In the genomic region with DNA sequence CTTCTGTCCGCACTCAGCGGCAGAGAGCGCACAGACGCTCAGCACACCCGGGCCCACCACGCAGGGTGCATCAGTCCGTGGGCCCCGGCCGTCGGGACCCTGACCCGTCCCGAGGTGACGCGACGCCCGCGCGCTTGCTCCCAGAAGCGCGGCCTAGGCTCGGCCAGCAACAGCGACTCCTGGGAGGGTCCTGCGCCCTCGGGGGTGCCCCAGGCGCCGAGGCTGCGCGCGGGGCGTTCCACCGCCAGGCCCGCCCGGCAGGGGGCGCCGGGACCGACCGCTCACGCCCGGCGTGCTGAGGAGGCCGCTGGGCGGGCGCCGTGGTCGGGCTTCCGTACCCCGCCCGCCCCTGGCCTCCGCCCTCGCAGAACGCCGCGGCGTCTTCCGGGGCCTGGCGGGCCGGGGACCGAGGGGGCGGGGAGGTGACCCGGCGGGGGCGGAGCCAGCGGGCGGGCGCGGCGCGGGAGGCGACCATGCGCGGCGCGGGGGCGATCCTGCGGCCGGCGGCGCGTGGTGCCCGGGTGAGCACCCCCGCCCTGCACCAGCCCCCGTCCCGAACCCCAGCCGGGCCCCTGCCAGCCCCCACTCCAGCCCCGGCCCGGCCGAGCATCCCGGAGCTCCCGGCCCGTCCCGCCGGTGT, we compare ENCODE assay signal across 8 cellular contexts. TPM values are rescaled to one million over a fixed set of nuclear protein-coding genes. Genes with fewer than 3 reads are reported as not detected.
DNase-seq lines count a peak whose midpoint lies in the region; ATAC-seq, FAIRE-seq and TF ChIP-seq lines count a peak whose summit lies in the region.

A gene with protein sequence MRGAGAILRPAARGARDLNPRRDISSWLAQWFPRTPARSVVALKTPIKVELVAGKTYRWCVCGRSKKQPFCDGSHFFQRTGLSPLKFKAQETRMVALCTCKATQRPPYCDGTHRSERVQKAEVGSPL (plus strand): TSS at position 456 of the 640 bp plus-strand sequence. CDS start 18 bp downstream, at position 474.

- peak within 1 kb of the TSS; percentile 90 for H3K4me2 ChIP-seq in HCT116 (ENCODE audit: low read length)

- POLR2A ChIA-PET in HCT116 (lab: Charles Lee) = no interaction called here

- no peaks in the 10 kb centered on the region for H3K27me3 ChIP-seq in HCT116 (ENCODE audit: insufficient read depth, low read length)
- no peaks in the 10 kb centered on the region for H3K27me3 ChIP-seq in adrenal gland
- H3K27me3 ChIP-seq in right atrium auricular region = no peaks in the 10 kb centered on the region

- DNase-seq in GM04503 (ENCODE audit: low read depth) (peak; percentile 29), HCT116 (ENCODE audit: low read depth, low spot score) (peak; percentile 60), MV-4-11 (lab: John Stamatoyannopoulos, UW) (peak; percentile 70), adrenal gland (peak; percentile 78 to 88 (median 84)), right atrium auricular region (ENCODE audit: low spot score) (peak; percentile 76), putamen (ENCODE audit: low spot score) (peak; percentile 86), urothelium cell line (ENCODE audit: low spot score) (peak; percentile 96)

- WGBS in adrenal gland, 4 donors = 0 to 1% (median 0%) methylated on average over 4 to 90 of the region's 92 CpGs

- H3K4me1 ChIP-seq in HCT116 (ENCODE audit: control insufficient read depth in 1 of 2, insufficient read depth in 2 of 2, low read length in 2 of 2) (peaks cover 11 to 32% of the 10 kb centered on the region in 2 experiments; a peak in 3 of 4 replicates), adrenal gland (replicated peaks in 1 of 2) (peaks cover 40 to 72% of the 10 kb centered on the region in 2 donors), right atrium auricular region (peaks cover 0 to 65% of the 10 kb centered on the region in 2 donors)

- no peak for FAIRE-seq in urothelium cell line (lab: Jason Lieb, UNC)

- TF ChIP-seq CTCF in HCT116 (IDR thresholded peaks at IDR 0.05 in 2 of 3, conservative IDR thresholded peaks at IDR 0.05 in 1 of 3; ENCODE audit: borderline replicate concordance in 1 of 3, insufficient read depth in 1 of 3, low read depth in 2 of 3, low read length in 2 of 3) = peak; percentile 22 to 45 (median 44); a peak in 4 of 6 replicates
- TF ChIP-seq CTCF in adrenal gland (IDR thresholded peaks at IDR 0.05) = peak in 5 of 6 experiments; percentile 32 to 94 (median 76)
- peak; percentile 85 to 90 for TF ChIP-seq CTCF in right atrium auricular region (IDR thresholded peaks at IDR 0.05)

- TF ChIP-seq POLR2A in HCT116 (IDR thresholded peaks at IDR 0.05; ENCODE audit: borderline replicate concordance, extremely low read depth, insufficient read depth, insufficient read length) (peak; percentile 23), adrenal gland (IDR thresholded peaks at IDR 0.05) (peak in 1 of 2 donors; percentile 54)

- H3K4me3 ChIP-seq in HCT116 (replicated peaks in 1 of 2; ENCODE audit: low read depth in 1 of 2, low read length in 2 of 2) (peak within 1 kb of the TSS; percentile 91 to 95), adrenal gland (peak within 1 kb of the TSS; percentile 40 to 84 (median 82)), right atrium auricular region (peak within 1 kb of the TSS; percentile 62 to 83)

- H2AFZ ChIP-seq in HCT116 (ENCODE audit: low read depth, low read length, poor library complexity, severe bottlenecking) = no peak within 1 kb of the TSS

- peaks cover 5 to 23% of the 10 kb centered on the region in 2 experiments for H3K36me3 ChIP-seq in HCT116 (ENCODE audit: control insufficient read depth in 1 of 2, insufficient read depth in 2 of 2, low read length in 2 of 2)
- H3K36me3 ChIP-seq in adrenal gland (replicated peaks in 1 of 2) = peaks cover 0 to 20% of the 10 kb centered on the region in 2 donors
- peaks cover 28% of the 10 kb centered on the region for H3K36me3 ChIP-seq in right atrium auricular region

- H3K79me2 ChIP-seq in HCT116 (ENCODE audit: insufficient read depth, low read length) = peaks cover 37% of the 10 kb centered on the region

- no peak for TF ChIP-seq RAD21 in HCT116 (IDR thresholded peaks at IDR 0.05; ENCODE audit: low read depth)

- no peaks in the 10 kb centered on the region for H3K9me2 ChIP-seq in HCT116 (ENCODE audit: insufficient read depth)

- H3K27ac ChIP-seq in HCT116 (ENCODE audit: low read depth, low read length) = peak within 1 kb of the TSS; percentile 96
- peak within 1 kb of the TSS; percentile 45 to 96 (median 82) for H3K27ac ChIP-seq in adrenal gland
- H3K27ac ChIP-seq in right atrium auricular region = peak within 1 kb of the TSS; percentile 92 to 94

- CTCF ChIA-PET in HCT116 (lab: Charles Lee) = interaction anchor here (1.5 kb wide), 1 partner anchor 11 kb away, joined by 4 read pairs; no protein-coding TSS in a partner anchor

- peak within 1 kb of the TSS; percentile 88 for H3K9ac ChIP-seq in HCT116 (ENCODE audit: low read length)

- peak; percentile 90 for ATAC-seq in HCT116

- intact Hi-C loops in HCT116 (cut with micrococcal nuclease) = loop anchor here (10.0 kb wide), 1 partner anchor 425 kb away; a partner anchor contains a TSS
- intact Hi-C loops in T-helper 1 cell treated with Interleukin-12 subunit alpha and Interleukin-12 subunit beta and Interleukin-4 antibody, amounts not matched to agents 30 ng/mL and 1 ng/mL, for 36 hours (cut with micrococcal nuclease) = loop anchor here (1.0 kb wide), 3 partner anchors 22 to 172 kb away; a partner anchor contains a TSS
- intact Hi-C loops in adrenal gland (cut with DNase I) = no loop called here

- BruUV-seq in HCT116 (replicated peaks; lab: Mats Ljungman, UMichigan) = no TSS peak

- RAD21 ChIA-PET in HCT116 (lab: Charles Lee; ENCODE audit: low non-redundant PET in 1 of 2, low total read pairs in 2 of 2, uncharacterized antibody in 2 of 2, unreplicated experiment in 2 of 2) = no interaction called here

- no peaks in the 10 kb centered on the region for H4K20me1 ChIP-seq in HCT116 (ENCODE audit: insufficient read depth)

- H3K9me3 ChIP-seq in HCT116 (ENCODE audit: control insufficient read depth in 1 of 2, insufficient read depth in 1 of 2, low read depth in 1 of 2, low read length in 2 of 2) = no peaks in the 10 kb centered on the region
- no peaks in the 10 kb centered on the region for H3K9me3 ChIP-seq in adrenal gland (replicated peaks in 1 of 3)
- H3K9me3 ChIP-seq in right atrium auricular region = no peaks in the 10 kb centered on the region

TF ChIP-seq in HCT116, 20 proteins besides CTCF, POLR2A, EP300 and RAD21 (continues in another document):
- TF ChIP-seq POLR2AphosphoS5 (IDR thresholded peaks at IDR 0.05; ENCODE audit: low read depth, low read length) (peak; percentile 72), TCF7L2 (IDR thresholded peaks at IDR 0.05; ENCODE audit: borderline replicate concordance, extremely low read depth, insufficient read depth, insufficient read length) (peak; percentile 26), JUND (IDR thresholded peaks at IDR 0.05) (no peak), CEBPB (IDR thresholded peaks at IDR 0.05; ENCODE audit: low read depth) (no peak), CBX3 (IDR thresholded peaks at IDR 0.05; ENCODE audit: low read depth) (no peak; the same call in 1 of the 2 replicates), EZH2phosphoT487 (IDR thresholded peaks at IDR 0.05; ENCODE audit: borderline replicate concordance) (no peak), YY1 (IDR thresholded peaks at IDR 0.05; ENCODE audit: extremely low read depth, insufficient replicate concordance, low read depth, low read length) (no peak), ZFX (IDR thresholded peaks at IDR 0.05) (peak; percentile 72; the same call in 1 of the 2 replicates), EGR1 (IDR thresholded peaks at IDR 0.05; ENCODE audit: low read depth) (peak; percentile 43; the same call in 1 of the 2 replicates), SP1 (IDR thresholded peaks at IDR 0.05; ENCODE audit: low read depth) (no peak), EZH2 (IDR thresholded peaks at IDR 0.05) (no peak), SIN3A (IDR thresholded peaks at IDR 0.05; ENCODE audit: low read depth) (no peak), SRF (IDR thresholded peaks at IDR 0.05; ENCODE audit: low read depth) (no peak), ZNF274 (IDR thresholded peaks at IDR 0.05; ENCODE audit: low read depth, low read length) (no peak), FOSL1 (IDR thresholded peaks at IDR 0.05; ENCODE audit: low read depth) (no peak), ELF1 (IDR thresholded peaks at IDR 0.05; ENCODE audit: borderline replicate concordance, low read depth) (no peak)
- TF ChIP-seq, protein P1, sequence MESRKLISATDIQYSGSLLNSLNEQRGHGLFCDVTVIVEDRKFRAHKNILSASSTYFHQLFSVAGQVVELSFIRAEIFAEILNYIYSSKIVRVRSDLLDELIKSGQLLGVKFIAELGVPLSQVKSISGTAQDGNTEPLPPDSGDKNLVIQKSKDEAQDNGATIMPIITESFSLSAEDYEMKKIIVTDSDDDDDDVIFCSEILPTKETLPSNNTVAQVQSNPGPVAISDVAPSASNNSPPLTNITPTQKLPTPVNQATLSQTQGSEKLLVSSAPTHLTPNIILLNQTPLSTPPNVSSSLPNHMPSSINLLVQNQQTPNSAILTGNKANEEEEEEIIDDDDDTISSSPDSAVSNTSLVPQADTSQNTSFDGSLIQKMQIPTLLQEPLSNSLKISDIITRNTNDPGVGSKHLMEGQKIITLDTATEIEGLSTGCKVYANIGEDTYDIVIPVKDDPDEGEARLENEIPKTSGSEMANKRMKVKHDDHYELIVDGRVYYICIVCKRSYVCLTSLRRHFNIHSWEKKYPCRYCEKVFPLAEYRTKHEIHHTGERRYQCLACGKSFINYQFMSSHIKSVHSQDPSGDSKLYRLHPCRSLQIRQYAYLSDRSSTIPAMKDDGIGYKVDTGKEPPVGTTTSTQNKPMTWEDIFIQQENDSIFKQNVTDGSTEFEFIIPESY (IDR thresholded peaks at IDR 0.05; ENCODE audit: extremely low read depth, insufficient replicate concordance, low read length) = peak; percentile 42
- TF ChIP-seq, protein P2, sequence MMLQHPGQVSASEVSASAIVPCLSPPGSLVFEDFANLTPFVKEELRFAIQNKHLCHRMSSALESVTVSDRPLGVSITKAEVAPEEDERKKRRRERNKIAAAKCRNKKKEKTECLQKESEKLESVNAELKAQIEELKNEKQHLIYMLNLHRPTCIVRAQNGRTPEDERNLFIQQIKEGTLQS (IDR thresholded peaks at IDR 0.05) = no peak
- TF ChIP-seq, protein P3, sequence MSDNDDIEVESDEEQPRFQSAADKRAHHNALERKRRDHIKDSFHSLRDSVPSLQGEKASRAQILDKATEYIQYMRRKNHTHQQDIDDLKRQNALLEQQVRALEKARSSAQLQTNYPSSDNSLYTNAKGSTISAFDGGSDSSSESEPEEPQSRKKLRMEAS (IDR thresholded peaks at IDR 0.05) = peak; percentile 37; the same call in 1 of the 2 replicates

RNA-seq across cellular contexts. Expression of the gene that starts here (rescaled TPM):
- total RNA-seq in HCT116 (2021; ENCODE audit: unreplicated experiment) = 50.2 TPM
- 24.8 and 31.7 TPM in 2 replicates for polyA plus RNA-seq in HCT116 (2012)
- 38.3 and 47.1 TPM in 2 replicates for total RNA-seq in T-helper 1 cell treated with Interleukin-12 subunit alpha and Interleukin-12 subunit beta and Interleukin-4 antibody, amounts not matched to agents 30 ng/mL and 1 ng/mL, for 36 hours
- total RNA-seq in adrenal gland = 10 to 100 TPM in 7 of 8 donors, 1 to 10 TPM in 1; 9.9 to 78.7 (median 49.7) TPM
- 10 to 100 TPM; 36.1 to 45.7 (median 43.2) TPM for polyA plus RNA-seq in adrenal gland
- total RNA-seq in right atrium auricular region = 10 to 100 TPM; 17.2 to 20.0 TPM

Comparison
In these comparisons a context has a peak if more than half of its experiments do, and no peak if none do; other contexts are left out.
1. Peak in every context shown above with its lines: DNase-seq, ATAC-seq, H3K4me3 ChIP-seq and H3K27ac ChIP-seq.
2. DNase-seq: peak in every context shown above with its lines; median percentile 96 in urothelium cell line; 86 in putamen; 84 in adrenal gland; 76 in right atrium auricular region; 70 in MV-4-11; 60 in HCT116; 29 in GM04503.
3. intact Hi-C loops: an anchor here in HCT116 (10.0 kb wide) and T-helper 1 cell treated with Interleukin-12 subunit alpha and Interleukin-12 subunit beta and Interleukin-4 antibody, amounts not matched to agents 30 ng/mL and 1 ng/mL, for 36 hours (1.0 kb wide); none called in adrenal gland.